In the genomic region with DNA sequence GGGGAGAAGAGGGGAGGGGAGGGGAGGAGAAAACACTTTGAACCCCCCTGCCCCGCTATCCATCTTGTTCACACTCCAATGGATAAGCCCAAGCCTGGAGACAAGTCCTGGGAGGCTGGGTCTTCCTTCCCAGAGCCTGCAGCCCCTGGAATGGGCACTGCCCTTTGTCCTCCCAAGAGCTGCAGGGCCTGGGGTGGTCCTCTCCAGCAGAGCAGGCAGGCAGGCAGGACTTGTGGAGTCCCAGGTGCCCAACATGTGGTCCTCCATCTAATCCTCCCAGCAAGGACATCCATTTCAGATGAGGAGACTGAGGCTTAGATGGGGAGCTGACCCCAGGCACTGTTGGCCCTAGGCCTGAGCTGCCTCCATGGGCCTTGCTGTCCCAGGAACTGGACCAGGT, we compare ENCODE assay signal across 17 cellular contexts. TPM values are rescaled to one million over a fixed set of nuclear protein-coding genes. Genes with fewer than 3 reads are reported as not detected.
DNase-seq lines count a peak whose midpoint lies in the region; ATAC-seq, FAIRE-seq and TF ChIP-seq lines count a peak whose summit lies in the region.
"Had no signal": no experiment of that assay in that cellular context is flagged by ENCODE, and none has a peak within 500 bp of the region (broad histone marks: within the 10 kb centered on the region; RNA-seq: fewer than 3 reads in every experiment).

No MANE protein-coding gene starts in this region.

- intact Hi-C loops in PC-9 (cut with micrococcal nuclease; ENCODE audit: unreplicated experiment) (no loop called here), HepG2 (cut with micrococcal nuclease; ENCODE audit: unreplicated experiment) (no loop called here)

- H3K79me2 ChIP-seq in PC-9 (ENCODE audit: low read depth), result no peaks in the 10 kb centered on the region
- no peaks in the 10 kb centered on the region for H3K79me2 ChIP-seq in HepG2 (ENCODE audit: insufficient read depth, low read length)

- WGBS in HepG2 (ENCODE audit: low lambda C conversion rate), result 27% methylated on average over 1 of the region's 1 CpG

- no peaks in the 10 kb centered on the region for H3K9me3 Mint-ChIP-seq in stimulated activated effector memory CD8-positive, alpha-beta T cell treated with anti-CD3 and anti-CD28 coated beads, Interleukin-12 subunit alpha, Interleukin-12 subunit beta, amount 100 ng/mL, for 72 hours
- H3K9me3 Mint-ChIP-seq: CD8-positive, alpha-beta memory T cell had no signal

- H3K4me1 Mint-ChIP-seq in stimulated activated effector memory CD8-positive, alpha-beta T cell treated with anti-CD3 and anti-CD28 coated beads, Interleukin-12 subunit alpha, Interleukin-12 subunit beta, amount 100 ng/mL, for 72 hours, result no peaks in the 10 kb centered on the region
- H3K4me1 Mint-ChIP-seq: CD8-positive, alpha-beta memory T cell had no signal

- no peak for ATAC-seq in HepG2
- ATAC-seq in stimulated activated effector memory CD8-positive, alpha-beta T cell treated with anti-CD3 and anti-CD28 coated beads, Interleukin-12 subunit alpha, Interleukin-12 subunit beta, amount 100 ng/mL, for 72 hours, result peak; percentile 8
- no peak for ATAC-seq in SK-N-SH treated with all-trans-retinoic acid at 6 μM for 48 hours

- no peaks in the 10 kb centered on the region for H3K36me3 ChIP-seq in PC-9 (ENCODE audit: low read depth)
- H3K36me3 ChIP-seq in HepG2 (replicated peaks in 1 of 2; ENCODE audit: control insufficient read depth in 1 of 2, insufficient read depth in 2 of 2, low read length in 2 of 2), result no peaks in the 10 kb centered on the region
- H3K36me3 ChIP-seq: BE2C had no signal

- CTCF ChIA-PET in PC-9 (lab: Charles Lee) (interaction anchor here (0.6 kb wide), 1 partner anchor 606 kb away, joined by 3 read pairs; no protein-coding TSS in a partner anchor), HepG2 (lab: Yijun Ruan, JAX; ENCODE audit: low intra/inter-chr PET ratio, low total read pairs) (no interaction called here)

- H3K27me3 ChIP-seq in PC-9 (ENCODE audit: insufficient read depth, low read depth) (no peaks in the 10 kb centered on the region), HepG2 (ENCODE audit: control insufficient read depth in 1 of 2, insufficient read depth in 2 of 2, low read length in 2 of 2) (peaks cover 0 to 4% of the 10 kb centered on the region in 2 experiments; a peak in 2 of 5 replicates)
- H3K27me3 ChIP-seq: BE2C had no signal

- H3K9ac ChIP-seq in HepG2 (ENCODE audit: insufficient read depth, low read depth, low read length), result no peak overlapping the region

- in situ Hi-C loops in HepG2 (cut with HindIII; ENCODE audit: extremely low pct_ligation_motif_present, low pct_unique_long_range_greater_than_20kb), result no loop called here

- no peak for TF ChIP-seq EP300 in HepG2 (IDR thresholded peaks at IDR 0.05; ENCODE audit: low read depth in 2 of 2, low read length in 2 of 2)
- no peak for TF ChIP-seq EP300 in HepG2 (CRISPR knock-in tag; IDR thresholded peaks at IDR 0.05; ENCODE audit: borderline replicate concordance)

- peak; percentile 19 for DNase-seq in D341Med (ENCODE audit: low spot score)
- DNase-seq in PC-9, result no peak
- DNase-seq in HepG2 (ENCODE audit: low spot score), result no peak
- DNase-seq in stimulated activated effector memory CD8-positive, alpha-beta T cell treated with anti-CD3 and anti-CD28 coated beads, Interleukin-12 subunit alpha, Interleukin-12 subunit beta, amount 100 ng/mL, for 72 hours (ENCODE audit: low spot score in 2 of 2), result no peak
- DNase-seq in T1000 (lab: John Stamatoyannopoulos, UW), result no peak
- DNase-seq: BE2C; Caco-2; CD8-positive, alpha-beta memory T cell; DMS53; GF-D8; HCEC 1CT; IMR-90 had no signal

- H3K4me3 ChIP-seq in PC-9, result no peak overlapping the region
- H3K4me3 ChIP-seq in HepG2 (replicated peaks in 1 of 3; ENCODE audit: insufficient read depth in 1 of 3, low read depth in 2 of 3, low read length in 3 of 3), result no peak overlapping the region
- H3K4me3 ChIP-seq: A549 had no signal

- H3K4me1 ChIP-seq in PC-9 (replicated peaks; ENCODE audit: insufficient read depth) (peaks cover 81% of the 10 kb centered on the region), HepG2 (ENCODE audit: insufficient read depth, low read length) (peaks cover 43% of the 10 kb centered on the region)
- H3K4me1 ChIP-seq: BE2C had no signal

- POLR2A ChIA-PET in PC-9 (lab: Charles Lee; ENCODE audit: unreplicated experiment) (no interaction called here), HepG2 (lab: Yijun Ruan, JAX) (no interaction called here)

- H4K20me1 ChIP-seq in PC-9 (ENCODE audit: insufficient read depth) (no peaks in the 10 kb centered on the region), HepG2 (ENCODE audit: insufficient read depth, low read length) (no peaks in the 10 kb centered on the region)

- no peak for TF ChIP-seq CTCF in PC-9 (conservative IDR thresholded peaks at IDR 0.05)
- TF ChIP-seq CTCF in HepG2 (CRISPR knock-in tag; IDR thresholded peaks at IDR 0.05), result no peak

- H3K9me3 ChIP-seq in PC-9 (ENCODE audit: insufficient read depth, low read depth) (no peaks in the 10 kb centered on the region), HepG2 (ENCODE audit: low read length) (no peaks in the 10 kb centered on the region)
- H3K9me3 ChIP-seq: A549, BE2C, Caco-2 had no signal

- H3K4me2 ChIP-seq in PC-9, result peak overlapping the region; percentile 42
- H3K4me2 ChIP-seq in HepG2 (ENCODE audit: low read depth, low read length), result no peak overlapping the region
- H3K4me2 ChIP-seq: A549 had no signal

- no peak for FAIRE-seq in HepG2 (lab: Jason Lieb, UNC)
- FAIRE-seq: A549, GM19239, H1 had no signal

- H2AFZ ChIP-seq in PC-9 (no peak overlapping the region), HepG2 (ENCODE audit: low read length) (no peak overlapping the region)

- no peak overlapping the region for H3K27ac Mint-ChIP-seq in stimulated activated effector memory CD8-positive, alpha-beta T cell treated with anti-CD3 and anti-CD28 coated beads, Interleukin-12 subunit alpha, Interleukin-12 subunit beta, amount 100 ng/mL, for 72 hours

- H3K27ac ChIP-seq in PC-9, result peak overlapping the region; percentile 86; the same call in 1 of the 2 replicates
- H3K27ac ChIP-seq in HepG2 (ENCODE audit: extremely low read length, insufficient read depth, low read length), result no peak overlapping the region
- H3K27ac ChIP-seq: HL-60 had no signal

- TF ChIP-seq RAD21 in HepG2 (CRISPR knock-in tag; IDR thresholded peaks at IDR 0.05), result no peak

- no peak overlapping the region for H3K4me3 Mint-ChIP-seq in stimulated activated effector memory CD8-positive, alpha-beta T cell treated with anti-CD3 and anti-CD28 coated beads, Interleukin-12 subunit alpha, Interleukin-12 subunit beta, amount 100 ng/mL, for 72 hours
- H3K4me3 Mint-ChIP-seq: CD8-positive, alpha-beta memory T cell had no signal

- no peaks in the 10 kb centered on the region for H3K36me3 Mint-ChIP-seq in stimulated activated effector memory CD8-positive, alpha-beta T cell treated with anti-CD3 and anti-CD28 coated beads, Interleukin-12 subunit alpha, Interleukin-12 subunit beta, amount 100 ng/mL, for 72 hours
- H3K36me3 Mint-ChIP-seq: CD8-positive, alpha-beta memory T cell had no signal

- H3K9me2 ChIP-seq in PC-9 (ENCODE audit: insufficient read depth), result peaks cover 4% of the 10 kb centered on the region; the same call in 1 of the 2 replicates

- peaks cover 34% of the 10 kb centered on the region for H3F3A ChIP-seq in PC-9 (ENCODE audit: insufficient read depth, low read depth)

- no TSS peak for BruUV-seq in PC-9 (replicated peaks; lab: Mats Ljungman, UMichigan)
- no TSS peak for BruUV-seq in HepG2 (replicated peaks; lab: Mats Ljungman, UMichigan)

- TF ChIP-seq POLR2A in HepG2 (IDR thresholded peaks at IDR 0.05; ENCODE audit: insufficient read depth in 1 of 2, low read depth in 2 of 2, low read length in 2 of 2), result no peak

RNA-seq across cellular contexts. Expression of a gene that starts 10.4 kb away (rescaled TPM):
- total RNA-seq in PC-9 (2021) (1.3 and 2.4 TPM in 2 replicates), HepG2 (2016; rRNA removed; fragmentation: Illumina TruSeq; extraction: Trizol) (not detected in 2 replicates)
- total RNA-seq in HepG2 (2016; cell fraction: cytosol; rRNA removed; fragmentation: Illumina TruSeq; extraction: Trizol; ENCODE audit: low read depth), result not detected in 2 replicates
- total RNA-seq in HepG2 (2016; cell fraction: insoluble cytoplasmic fraction; rRNA removed; fragmentation: Illumina TruSeq; extraction: Trizol), result 0.13 TPM in 1 of 2 replicates, not detected in the other
- total RNA-seq in HepG2 (2016; cell fraction: membrane; rRNA removed; fragmentation: Illumina TruSeq; extraction: Trizol), result not detected in 2 replicates
- total RNA-seq in HepG2 (2016; cell fraction: nucleus; rRNA removed; fragmentation: Illumina TruSeq; extraction: Trizol), result not detected in 2 replicates
- not detected in 2 replicates for polyA plus RNA-seq in HepG2 (2011; rRNA removed)
- not detected in 2 replicates for polyA plus RNA-seq in HepG2 (2011; cell fraction: cytosol; rRNA removed)
- polyA plus RNA-seq in HepG2 (2011; cell fraction: nucleus; rRNA removed), result not detected in 2 replicates
- not detected in 2 replicates for polyA plus RNA-seq in HepG2 (2012)
- polyA plus RNA-seq in HepG2 (2016; cell fraction: cytosol; fragmentation: Illumina TruSeq; extraction: Trizol; ENCODE audit: low read depth), result not detected in 2 replicates
- polyA plus RNA-seq in HepG2 (2016; cell fraction: insoluble cytoplasmic fraction; fragmentation: Illumina TruSeq; extraction: Trizol; ENCODE audit: low read depth), result not detected in 2 replicates
- polyA plus RNA-seq in HepG2 (2016; cell fraction: membrane; fragmentation: Illumina TruSeq; extraction: Trizol; ENCODE audit: low read depth), result not detected in 2 replicates
- not detected in 2 replicates for polyA plus RNA-seq in HepG2 (2016; cell fraction: nucleus; fragmentation: Illumina TruSeq; extraction: Trizol; ENCODE audit: insufficient read depth, low read depth)
- polyA minus RNA-seq in HepG2 (2011; rRNA and poly(A)+ RNA removed; ENCODE audit: low replicate concordance), result not detected in 2 replicates
- not detected in 2 replicates for polyA minus RNA-seq in HepG2 (2011; cell fraction: cytosol; rRNA and poly(A)+ RNA removed)
- polyA minus RNA-seq in HepG2 (2011; cell fraction: nucleus; rRNA and poly(A)+ RNA removed), result not detected in 2 replicates
- total RNA-seq: CD8-positive, alpha-beta memory T cell had no signal
- polyA plus RNA-seq: CD8-positive, alpha-beta memory T cell had no signal

RNA-seq across cellular contexts. Expression of a gene that starts 14.6 kb away (rescaled TPM):
- 8.5 and 17.8 TPM in 2 replicates for total RNA-seq in PC-9 (2021)
- total RNA-seq in HepG2 (2016; rRNA removed; fragmentation: Illumina TruSeq; extraction: Trizol), result not detected in 2 replicates
- total RNA-seq in HepG2 (2016; cell fraction: cytosol; rRNA removed; fragmentation: Illumina TruSeq; extraction: Trizol; ENCODE audit: low read depth), result 0.09 TPM in 1 of 2 replicates, not detected in the other
- not detected in 2 replicates for total RNA-seq in HepG2 (2016; cell fraction: insoluble cytoplasmic fraction; rRNA removed; fragmentation: Illumina TruSeq; extraction: Trizol)
- total RNA-seq in HepG2 (2016; cell fraction: membrane; rRNA removed; fragmentation: Illumina TruSeq; extraction: Trizol), result not detected in 2 replicates
- total RNA-seq in HepG2 (2016; cell fraction: nucleus; rRNA removed; fragmentation: Illumina TruSeq; extraction: Trizol), result not detected in 2 replicates
- polyA plus RNA-seq in HepG2 (2011; rRNA removed), result not detected in 2 replicates
- not detected in 2 replicates for polyA plus RNA-seq in HepG2 (2011; cell fraction: cytosol; rRNA removed)
- polyA plus RNA-seq in HepG2 (2011; cell fraction: nucleus; rRNA removed), result not detected in 2 replicates
- not detected in 2 replicates for polyA plus RNA-seq in HepG2 (2012)
- 0.09 TPM in 1 of 2 replicates, not detected in the other for polyA plus RNA-seq in HepG2 (2016; cell fraction: cytosol; fragmentation: Illumina TruSeq; extraction: Trizol; ENCODE audit: low read depth)
- polyA plus RNA-seq in HepG2 (2016; cell fraction: insoluble cytoplasmic fraction; fragmentation: Illumina TruSeq; extraction: Trizol; ENCODE audit: low read depth), result not detected in 2 replicates
- not detected in 2 replicates for polyA plus RNA-seq in HepG2 (2016; cell fraction: membrane; fragmentation: Illumina TruSeq; extraction: Trizol; ENCODE audit: low read depth)
- not detected in 2 replicates for polyA plus RNA-seq in HepG2 (2016; cell fraction: nucleus; fragmentation: Illumina TruSeq; extraction: Trizol; ENCODE audit: insufficient read depth, low read depth)
- polyA minus RNA-seq in HepG2 (2011; rRNA and poly(A)+ RNA removed; ENCODE audit: low replicate concordance), result 1.7 TPM in 1 of 2 replicates, not detected in the other
- polyA minus RNA-seq in HepG2 (2011; cell fraction: cytosol; rRNA and poly(A)+ RNA removed), result 1.3 TPM in 1 of 2 replicates, not detected in the other
- 0.26 TPM in 1 of 2 replicates, not detected in the other for polyA minus RNA-seq in HepG2 (2011; cell fraction: nucleus; rRNA and poly(A)+ RNA removed)

RNA-seq across cellular contexts. Expression of a gene that starts 49.0 kb away (rescaled TPM):
- total RNA-seq in PC-9 (2021) (172 and 175 TPM in 2 replicates), HepG2 (2016; rRNA removed; fragmentation: Illumina TruSeq; extraction: Trizol) (34.6 and 60.4 TPM in 2 replicates)
- total RNA-seq in HepG2 (2016; cell fraction: cytosol; rRNA removed; fragmentation: Illumina TruSeq; extraction: Trizol; ENCODE audit: low read depth), result 15.6 and 16.8 TPM in 2 replicates
- total RNA-seq in HepG2 (2016; cell fraction: insoluble cytoplasmic fraction; rRNA removed; fragmentation: Illumina TruSeq; extraction: Trizol), result 26.1 and 65.2 TPM in 2 replicates
- total RNA-seq in HepG2 (2016; cell fraction: membrane; rRNA removed; fragmentation: Illumina TruSeq; extraction: Trizol), result 26.0 and 27.7 TPM in 2 replicates
- total RNA-seq in HepG2 (2016; cell fraction: nucleus; rRNA removed; fragmentation: Illumina TruSeq; extraction: Trizol), result 86.6 and 113 TPM in 2 replicates
- polyA plus RNA-seq in HepG2 (2011; rRNA removed), result 91.6 and 133 TPM in 2 replicates
- 71.6 and 76.1 TPM in 2 replicates for polyA plus RNA-seq in HepG2 (2011; cell fraction: cytosol; rRNA removed)
- polyA plus RNA-seq in HepG2 (2011; cell fraction: nucleus; rRNA removed), result 264 and 286 TPM in 2 replicates
- 157 and 182 TPM in 2 replicates for polyA plus RNA-seq in HepG2 (2012)
- polyA plus RNA-seq in HepG2 (2016; cell fraction: cytosol; fragmentation: Illumina TruSeq; extraction: Trizol; ENCODE audit: low read depth), result 14.0 and 14.9 TPM in 2 replicates
- polyA plus RNA-seq in HepG2 (2016; cell fraction: insoluble cytoplasmic fraction; fragmentation: Illumina TruSeq; extraction: Trizol; ENCODE audit: low read depth), result 44.3 and 62.9 TPM in 2 replicates
- polyA plus RNA-seq in HepG2 (2016; cell fraction: membrane; fragmentation: Illumina TruSeq; extraction: Trizol; ENCODE audit: low read depth), result 31.7 and 35.7 TPM in 2 replicates
- polyA plus RNA-seq in HepG2 (2016; cell fraction: nucleus; fragmentation: Illumina TruSeq; extraction: Trizol; ENCODE audit: insufficient read depth, low read depth), result 327 and 338 TPM in 2 replicates
- polyA minus RNA-seq in HepG2 (2011; rRNA and poly(A)+ RNA removed; ENCODE audit: low replicate concordance), result 0.07 and 103 TPM in 2 replicates
- polyA minus RNA-seq in HepG2 (2011; cell fraction: cytosol; rRNA and poly(A)+ RNA removed), result 60.8 and 79.8 TPM in 2 replicates
- polyA minus RNA-seq in HepG2 (2011; cell fraction: nucleus; rRNA and poly(A)+ RNA removed), result 44.8 and 60.0 TPM in 2 replicates
- polyA plus RNA-seq: CD8-positive, alpha-beta memory T cell had no signal
